In the genomic region with DNA sequence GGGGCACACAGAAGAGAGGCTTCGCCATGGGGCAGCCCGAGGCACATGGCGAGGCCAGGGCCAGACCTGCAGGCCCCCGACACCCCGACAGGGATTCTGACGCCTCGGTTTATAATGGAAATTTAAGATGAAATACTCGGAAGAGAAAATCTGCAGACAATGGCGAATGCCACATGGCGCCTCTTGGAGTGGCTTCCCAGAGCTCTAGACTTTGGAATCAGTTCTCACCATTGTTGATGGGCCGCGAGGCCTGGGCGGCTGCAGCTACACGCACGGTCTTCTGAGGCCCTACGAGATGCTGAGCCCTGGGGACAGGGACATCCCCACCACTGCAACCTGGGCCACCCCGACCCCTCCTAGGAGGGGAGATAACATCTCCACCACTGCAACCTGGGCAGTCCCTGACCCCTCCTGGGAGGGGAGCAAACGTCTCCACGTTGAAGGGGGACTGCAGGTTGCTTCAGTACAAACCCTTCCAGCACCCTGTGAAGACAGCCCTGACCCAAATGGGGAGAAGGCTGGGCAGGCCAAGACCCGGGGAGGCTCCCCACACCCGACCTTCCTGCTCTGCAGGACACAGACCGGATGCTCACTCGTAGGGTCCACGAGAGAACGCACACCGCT, we compare ENCODE assay signal across 19 cellular contexts.
"Had no signal": no experiment of that assay in that cellular context is flagged by ENCODE, and none has a peak within 500 bp of the region (broad histone marks: within the 10 kb centered on the region; RNA-seq: fewer than 3 reads in every experiment).

No MANE protein-coding gene starts in this region.

- H3K4me3 ChIP-seq: cardiac muscle cell, MG63 had no signal

- DNase-seq: activated CD4-positive, alpha-beta T cell treated with anti-CD3 and anti-CD28 coated beads, Interleukin-2, amount 10 ng/mL, durations not matched to agents 7 days and 5 days; activated CD4-positive, CD25-positive, alpha-beta regulatory T cell; activated CD8-positive, alpha-beta memory T cell treated with anti-CD3 and anti-CD28 coated beads for 24 hours; activated effector memory CD4-positive, alpha-beta T cell treated with anti-CD3 and anti-CD28 coated beads, Interleukin-2, amount 50 U/mL, for 16 hours; activated naive CD4-positive, alpha-beta T cell treated with Interleukin-2 at 50 U/mL for 16 hours; activated naive CD8-positive, alpha-beta T cell treated with anti-CD3 and anti-CD28 coated beads, Interleukin-2, amount 50 U/mL, for 24 hours; activated T-cell treated with anti-CD3 and anti-CD28 coated beads, Interleukin-2, amount 50 U/mL, for 4 hours; amniotic stem cell; brain microvascular endothelial cell; MG63; NCI-H1436; NCI-H1694 treated with DMSO at 0.1 percent for 48 hours; NCI-H2029 treated with DMSO at 0.1 percent for 48 hours; NCI-H510A; NK-92 treated with Interleukin-12 subunit alpha and Interleukin-12 subunit beta, amount 100 ng/mL, for 24 hours; SK-N-SH had no signal

- H3K9me3 ChIP-seq: MG63, SK-N-SH had no signal

- H3K36me3 ChIP-seq: brain microvascular endothelial cell, cardiac muscle cell, MG63 had no signal

- ATAC-seq: PC-3 had no signal

- H3K27ac ChIP-seq: brain microvascular endothelial cell, cardiac muscle cell, VCaP had no signal

- H3K27me3 ChIP-seq: brain microvascular endothelial cell, cardiac muscle cell, MG63 had no signal
